ENCODE assay signal across 18 cellular contexts in genomic region chr2:129240061-129240460, GRCh38.
DNase-seq lines count a peak whose midpoint lies in the region; ATAC-seq and TF ChIP-seq lines count a peak whose summit lies in the region.
"Had no signal": no experiment of that assay in that cellular context is flagged by ENCODE, and none has a peak within 500 bp of the region (broad histone marks: within the 10 kb centered on the region; RNA-seq: fewer than 3 reads in every experiment).

No MANE protein-coding gene starts in this region.

- H3K9me3 ChIP-seq in gastrocnemius medialis (no peaks in the 10 kb centered on the region), gastroesophageal sphincter (peaks cover 0 to 4% (median 0%) of the 10 kb centered on the region in 3 donors)
- H3K9me3 ChIP-seq: A549, BLaER1 had no signal

- H3K4me3 ChIP-seq in gastrocnemius medialis: no peak overlapping the region
- H3K4me3 ChIP-seq in gastroesophageal sphincter: no peak overlapping the region
- H3K4me3 ChIP-seq: A549, BLaER1, GM23338 had no signal

- peak; percentile 32 to 43 for ATAC-seq in gastrocnemius medialis
- ATAC-seq in gastroesophageal sphincter: no peak
- ATAC-seq: A549, GM23338 had no signal

- H3K4me1 ChIP-seq in gastrocnemius medialis (peaks cover 0 to 10% of the 10 kb centered on the region in 2 donors), gastroesophageal sphincter (no peaks in the 10 kb centered on the region)
- H3K4me1 ChIP-seq: A549, BLaER1 had no signal

- TF ChIP-seq POLR2A in gastrocnemius medialis (IDR thresholded peaks at IDR 0.05): no peak
- TF ChIP-seq POLR2A in gastroesophageal sphincter (IDR thresholded peaks at IDR 0.05): no peak

- in situ Hi-C loops in gastrocnemius medialis (cut with MboI; ENCODE audit: low sequenced_read_pairs in 4 of 4): no loop called here
- in situ Hi-C loops in GM13976 (cut with MboI; ENCODE audit: low sequenced_read_pairs, unreplicated experiment): no loop called here

- TF ChIP-seq CTCF in gastrocnemius medialis (IDR thresholded peaks at IDR 0.05 in 4 of 5, conservative IDR thresholded peaks at IDR 0.05 in 1 of 5): no peak
- no peak for TF ChIP-seq CTCF in GM13976 (IDR thresholded peaks at IDR 0.05; ENCODE audit: borderline replicate concordance, control extremely low read depth, extremely low read depth, insufficient read depth, missing control alignments)
- TF ChIP-seq CTCF in gastroesophageal sphincter (IDR thresholded peaks at IDR 0.05): no peak

- H3K27me3 ChIP-seq in gastrocnemius medialis: no peaks in the 10 kb centered on the region
- H3K27me3 ChIP-seq in gastroesophageal sphincter: no peaks in the 10 kb centered on the region
- H3K27me3 ChIP-seq: BLaER1 had no signal

- no peak for TF ChIP-seq EP300 in gastroesophageal sphincter (IDR thresholded peaks at IDR 0.05)

- intact Hi-C loops in gastrocnemius medialis (cut with DNase I; ENCODE audit: low total_unique reads): no loop called here

- H3K27ac ChIP-seq in gastrocnemius medialis (peak overlapping the region in 2 of 4 donors; percentile 56 to 73), gastroesophageal sphincter (no peak overlapping the region)
- H3K27ac ChIP-seq: 22Rv1, A549, BLaER1, HL-60 had no signal

- WGBS in gastroesophageal sphincter (ENCODE audit: low coverage in 1 of 2), 2 donors: 83 to 100% methylated on average over 1 to 2 of the region's 3 CpGs

- H3K36me3 ChIP-seq in gastrocnemius medialis (no peaks in the 10 kb centered on the region), gastroesophageal sphincter (no peaks in the 10 kb centered on the region)
- H3K36me3 ChIP-seq: BLaER1 had no signal

- peak; percentile 66 for DNase-seq in Ammon's horn (ENCODE audit: low spot score)
- peak; percentile 37 for DNase-seq in globus pallidus (ENCODE audit: low spot score)
- peak; percentile 69 for DNase-seq in pons (ENCODE audit: low spot score)
- no peak for DNase-seq in gastrocnemius medialis
- DNase-seq in GM13976 (ENCODE audit: low spot score): no peak
- DNase-seq in COR-L47 (lab: John Stamatoyannopoulos, UW): no peak
- DNase-seq: AML-193; Calu3; CD4-positive, alpha-beta memory T cell; DND-41; EL; HCEC 1CT had no signal

Comparison
In these comparisons a context has a peak if more than half of its experiments do, and no peak if none do; other contexts are left out.
1. DNase-seq: peak in Ammon's horn (single experiment), globus pallidus (single experiment) and pons (single experiment); none in gastrocnemius medialis (0 of 2), GM13976 (single experiment) and COR-L47 (single experiment).